In genomic region chr4:164596318-164596878, GRCh38 we compare ENCODE assay signal across 24 cellular contexts.
"Had no signal": no experiment of that assay in that cellular context is flagged by ENCODE, and none has a peak within 500 bp of the region (broad histone marks: within the 10 kb centered on the region; RNA-seq: fewer than 3 reads in every experiment).

No MANE protein-coding gene starts in this region.

- H3K27me3 ChIP-seq: brain microvascular endothelial cell, cardiac muscle cell, SJCRH30 had no signal

- DNase-seq: activated CD4-positive, alpha-beta memory T cell treated with anti-CD3 and anti-CD28 coated beads, Interleukin-2, amount 10 ng/mL, durations not matched to agents 7 days and 5 days; activated CD4-positive, alpha-beta T cell treated with anti-CD3 and anti-CD28 coated beads for 36 hours; activated CD4-positive, alpha-beta T cell treated with anti-CD3 and anti-CD28 coated beads, Interleukin-2, amount 50 U/mL, for 1 hour; activated gamma-delta T cell; activated naive CD4-positive, alpha-beta T cell treated with anti-CD3 and anti-CD28 coated beads for 36 hours; activated T-cell treated with anti-CD3 and anti-CD28 coated beads for 4 hours; activated T-cell treated with anti-CD3 and anti-CD28 coated beads, Interleukin-2, amount 50 U/mL, for 48 hours; brain microvascular endothelial cell; KG1; MM.1S; NCI-H1436 treated with DMSO at 0.1 percent for 48 hours; NCI-H187; NCI-H2081 treated with DMSO at 0.1 percent for 48 hours; NCI-H446; NCI-H524; Right ventricle myocardium superior; RPMI8226; SJCRH30; SK-N-SH; T-helper 1 cell had no signal

- H3K4me2 ChIP-seq: SK-N-SH had no signal

- H3K27ac Mint-ChIP-seq: activated CD4-positive, alpha-beta memory T cell treated with anti-CD3 and anti-CD28 coated beads, Interleukin-2, amount 10 ng/mL, durations not matched to agents 7 days and 5 days; activated CD4-positive, alpha-beta T cell treated with anti-CD3 and anti-CD28 coated beads for 36 hours; activated naive CD4-positive, alpha-beta T cell treated with anti-CD3 and anti-CD28 coated beads for 36 hours; activated naive CD8-positive, alpha-beta T cell; activated T-helper 17 cell treated with anti-CD3 and anti-CD28 coated beads, Interleukin-2, amount 50 U/mL, for 72 hours had no signal

- ATAC-seq: activated CD4-positive, alpha-beta T cell treated with anti-CD3 and anti-CD28 coated beads for 36 hours; activated T-helper 17 cell treated with anti-CD3 and anti-CD28 coated beads, Interleukin-2, amount 50 U/mL, for 72 hours had no signal

- H3K27me3 Mint-ChIP-seq: activated CD4-positive, alpha-beta memory T cell treated with anti-CD3 and anti-CD28 coated beads, Interleukin-2, amount 10 ng/mL, durations not matched to agents 7 days and 5 days; activated CD4-positive, alpha-beta T cell treated with anti-CD3 and anti-CD28 coated beads for 36 hours; activated naive CD8-positive, alpha-beta T cell had no signal

- H3K4me1 Mint-ChIP-seq: activated CD4-positive, alpha-beta memory T cell treated with anti-CD3 and anti-CD28 coated beads, Interleukin-2, amount 10 ng/mL, durations not matched to agents 7 days and 5 days; activated CD4-positive, alpha-beta T cell treated with anti-CD3 and anti-CD28 coated beads for 36 hours; activated T-helper 17 cell treated with anti-CD3 and anti-CD28 coated beads, Interleukin-2, amount 50 U/mL, for 72 hours had no signal

- H3K4me3 ChIP-seq: cardiac muscle cell, SJCRH30 had no signal

- H3K4me1 ChIP-seq: SJCRH30 had no signal

- H3K4me3 Mint-ChIP-seq: activated CD4-positive, alpha-beta memory T cell treated with anti-CD3 and anti-CD28 coated beads, Interleukin-2, amount 10 ng/mL, durations not matched to agents 7 days and 5 days; activated CD4-positive, alpha-beta T cell treated with anti-CD3 and anti-CD28 coated beads for 36 hours; activated naive CD4-positive, alpha-beta T cell treated with anti-CD3 and anti-CD28 coated beads for 36 hours; activated naive CD8-positive, alpha-beta T cell; activated T-helper 17 cell treated with anti-CD3 and anti-CD28 coated beads, Interleukin-2, amount 50 U/mL, for 72 hours had no signal

- H3K9ac ChIP-seq: SK-N-SH had no signal

- H3K9me3 Mint-ChIP-seq: activated CD4-positive, alpha-beta memory T cell treated with anti-CD3 and anti-CD28 coated beads, Interleukin-2, amount 10 ng/mL, durations not matched to agents 7 days and 5 days had no signal

- H3K27ac ChIP-seq: brain microvascular endothelial cell, cardiac muscle cell, SJCRH30, VCaP had no signal

- H3K9me3 ChIP-seq: SJCRH30 had no signal

- H3K36me3 ChIP-seq: brain microvascular endothelial cell, cardiac muscle cell, SJCRH30 had no signal

- H3K36me3 Mint-ChIP-seq: activated naive CD8-positive, alpha-beta T cell had no signal
